Comparison of ENCODE assay signal across 1 cellular context in the genomic region with DNA sequence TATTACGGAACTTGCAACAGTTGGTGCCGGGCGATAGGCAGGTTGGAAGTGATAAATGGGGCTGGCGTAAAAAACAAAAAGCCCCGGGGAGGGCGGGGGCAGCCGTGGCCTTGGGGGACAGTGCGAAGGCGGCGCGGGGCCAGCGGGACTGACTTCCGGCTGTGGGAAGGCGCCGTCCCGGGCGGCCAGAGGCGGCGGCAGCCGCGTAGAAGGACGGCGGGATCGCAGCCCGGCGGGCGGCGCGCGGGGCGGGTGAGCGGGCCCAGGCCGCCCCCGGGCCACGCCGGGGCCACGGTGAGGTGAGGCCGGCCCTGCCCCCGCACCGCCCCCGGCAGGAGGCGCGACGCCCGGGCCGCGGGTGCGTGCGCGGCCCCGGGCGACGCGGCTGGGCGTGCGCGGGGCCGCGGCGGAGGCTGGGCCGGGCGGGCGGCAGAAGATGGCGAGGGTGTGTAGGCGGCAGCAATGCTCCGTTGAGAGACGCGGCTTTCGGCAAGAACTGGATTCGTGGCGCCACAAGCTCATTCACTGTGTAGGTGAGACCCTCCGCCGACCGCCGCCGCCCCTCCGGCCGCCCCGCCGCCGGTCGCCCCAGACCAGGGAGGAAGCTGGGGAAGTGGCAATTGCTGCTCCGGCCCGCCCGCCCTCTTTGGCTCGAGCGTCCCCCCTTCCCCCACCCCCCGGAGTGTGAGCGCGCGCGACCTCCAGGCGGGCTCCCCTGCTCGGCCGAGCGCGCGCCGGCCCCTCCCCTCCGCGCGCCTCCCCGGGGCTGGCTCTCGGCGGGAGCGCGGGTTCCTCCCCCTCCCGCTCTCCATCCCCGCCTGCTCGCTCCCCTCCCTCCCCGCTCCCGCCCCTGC.
TF ChIP-seq lines count a peak whose summit lies in the region.

A gene (plus strand): TSS at position 432 of the 854 bp plus-strand sequence. CDS start 116,760 bp downstream, outside the sequence.

TF ChIP-seq in K562, 482 proteins besides CTCF, POLR2A, EP300 and RAD21 (continued from another document and continues in another):
- TF ChIP-seq, protein P1, sequence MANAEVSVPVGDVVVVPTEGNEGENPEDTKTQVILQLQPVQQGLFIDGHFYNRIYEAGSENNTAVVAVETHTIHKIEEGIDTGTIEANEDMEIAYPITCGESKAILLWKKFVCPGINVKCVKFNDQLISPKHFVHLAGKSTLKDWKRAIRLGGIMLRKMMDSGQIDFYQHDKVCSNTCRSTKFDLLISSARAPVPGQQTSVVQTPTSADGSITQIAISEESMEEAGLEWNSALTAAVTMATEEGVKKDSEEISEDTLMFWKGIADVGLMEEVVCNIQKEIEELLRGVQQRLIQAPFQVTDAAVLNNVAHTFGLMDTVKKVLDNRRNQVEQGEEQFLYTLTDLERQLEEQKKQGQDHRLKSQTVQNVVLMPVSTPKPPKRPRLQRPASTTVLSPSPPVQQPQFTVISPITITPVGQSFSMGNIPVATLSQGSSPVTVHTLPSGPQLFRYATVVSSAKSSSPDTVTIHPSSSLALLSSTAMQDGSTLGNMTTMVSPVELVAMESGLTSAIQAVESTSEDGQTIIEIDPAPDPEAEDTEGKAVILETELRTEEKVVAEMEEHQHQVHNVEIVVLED (CRISPR knock-in tag; IDR thresholded peaks at IDR 0.05): peak; percentile 82
- TF ChIP-seq, protein P2, sequence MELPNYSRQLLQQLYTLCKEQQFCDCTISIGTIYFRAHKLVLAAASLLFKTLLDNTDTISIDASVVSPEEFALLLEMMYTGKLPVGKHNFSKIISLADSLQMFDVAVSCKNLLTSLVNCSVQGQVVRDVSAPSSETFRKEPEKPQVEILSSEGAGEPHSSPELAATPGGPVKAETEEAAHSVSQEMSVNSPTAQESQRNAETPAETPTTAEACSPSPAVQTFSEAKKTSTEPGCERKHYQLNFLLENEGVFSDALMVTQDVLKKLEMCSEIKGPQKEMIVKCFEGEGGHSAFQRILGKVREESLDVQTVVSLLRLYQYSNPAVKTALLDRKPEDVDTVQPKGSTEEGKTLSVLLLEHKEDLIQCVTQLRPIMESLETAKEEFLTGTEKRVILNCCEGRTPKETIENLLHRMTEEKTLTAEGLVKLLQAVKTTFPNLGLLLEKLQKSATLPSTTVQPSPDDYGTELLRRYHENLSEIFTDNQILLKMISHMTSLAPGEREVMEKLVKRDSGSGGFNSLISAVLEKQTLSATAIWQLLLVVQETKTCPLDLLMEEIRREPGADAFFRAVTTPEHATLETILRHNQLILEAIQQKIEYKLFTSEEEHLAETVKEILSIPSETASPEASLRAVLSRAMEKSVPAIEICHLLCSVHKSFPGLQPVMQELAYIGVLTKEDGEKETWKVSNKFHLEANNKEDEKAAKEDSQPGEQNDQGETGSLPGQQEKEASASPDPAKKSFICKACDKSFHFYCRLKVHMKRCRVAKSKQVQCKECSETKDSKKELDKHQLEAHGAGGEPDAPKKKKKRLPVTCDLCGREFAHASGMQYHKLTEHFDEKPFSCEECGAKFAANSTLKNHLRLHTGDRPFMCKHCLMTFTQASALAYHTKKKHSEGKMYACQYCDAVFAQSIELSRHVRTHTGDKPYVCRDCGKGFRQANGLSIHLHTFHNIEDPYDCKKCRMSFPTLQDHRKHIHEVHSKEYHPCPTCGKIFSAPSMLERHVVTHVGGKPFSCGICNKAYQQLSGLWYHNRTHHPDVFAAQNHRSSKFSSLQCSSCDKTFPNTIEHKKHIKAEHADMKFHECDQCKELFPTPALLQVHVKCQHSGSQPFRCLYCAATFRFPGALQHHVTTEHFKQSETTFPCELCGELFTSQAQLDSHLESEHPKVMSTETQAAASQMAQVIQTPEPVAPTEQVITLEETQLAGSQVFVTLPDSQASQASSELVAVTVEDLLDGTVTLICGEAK (IDR thresholded peaks at IDR 0.05): 0 out of 2 replicates have a peak, but pooled peaks have one; percentile 6
- TF ChIP-seq, protein P2 (CRISPR knock-in tag; IDR thresholded peaks at IDR 0.05): no peak
- TF ChIP-seq CBFB (CRISPR knock-in tag; IDR thresholded peaks at IDR 0.05) (no peak), MAFG (tag; conservative IDR thresholded peaks at IDR 0.05) (no peak), PHB (CRISPR knock-in tag; IDR thresholded peaks at IDR 0.05) (no peak), TAF9B (IDR thresholded peaks at IDR 0.05; ENCODE audit: partially characterized antibody) (peak; percentile 23), SMARCE1 (IDR thresholded peaks at IDR 0.05) (no peak), PML (IDR thresholded peaks at IDR 0.05; ENCODE audit: low read length) (0 out of 2 replicates have a peak, but pooled peaks have one; percentile 45), ZBTB7A (IDR thresholded peaks at IDR 0.05; ENCODE audit: borderline replicate concordance, control insufficient read depth, low read depth, low read length) (peak; percentile 39; the same call in 1 of the 2 replicates), PHF20 (IDR thresholded peaks at IDR 0.05; ENCODE audit: partially characterized antibody) (no peak), POLR2G (IDR thresholded peaks at IDR 0.05; ENCODE audit: low read depth, low read length) (peak; percentile 68), TAL1 (IDR thresholded peaks at IDR 0.05) (peak; percentile 66; the same call in 1 of the 2 replicates), NCOR1 (IDR thresholded peaks at IDR 0.05) (peak; percentile 73), ARID1B (IDR thresholded peaks at IDR 0.05) (peak; percentile 81; the same call in 1 of the 2 replicates), CXXC5 (CRISPR knock-in tag; IDR thresholded peaks at IDR 0.05) (peak; percentile 75), ZNF224 (CRISPR knock-in tag; IDR thresholded peaks at IDR 0.05) (no peak), TAF1 (IDR thresholded peaks at IDR 0.05; ENCODE audit: control insufficient read depth, extremely low read depth, insufficient read depth, low read length, severe bottlenecking) (peak; percentile 62), BCL6 (CRISPR knock-in tag; IDR thresholded peaks at IDR 0.05) (no peak), TBL1XR1 (IDR thresholded peaks at IDR 0.05; ENCODE audit: low read length in 2 of 2) (peak; percentile 15 to 49; a peak in 2 of 4 replicates), RCOR1 (IDR thresholded peaks at IDR 0.05; ENCODE audit: borderline replicate concordance in 1 of 2, low read depth in 2 of 2, low read length in 2 of 2) (0 out of 4 replicates have a peak, but pooled peaks of 1 of the 2 experiments have one; percentile 22), ZNF384 (IDR thresholded peaks at IDR 0.05; ENCODE audit: low read depth, low read length) (peak; percentile 29; the same call in 1 of the 2 replicates), ZNF12 (CRISPR knock-in tag; IDR thresholded peaks at IDR 0.05) (peak; percentile 67; the same call in 1 of the 2 replicates), GABPA (tag; conservative IDR thresholded peaks at IDR 0.05; ENCODE audit: low read depth) (peak; percentile 83), NR2C2 (CRISPR knock-in tag; IDR thresholded peaks at IDR 0.05) (no peak), NR2C2 (tag; IDR thresholded peaks at IDR 0.05) (peak; percentile 79), DPF2 (IDR thresholded peaks at IDR 0.05) (0 out of 2 replicates have a peak, but pooled peaks have one; percentile 17), YY1 (IDR thresholded peaks at IDR 0.05; ENCODE audit: borderline replicate concordance in 1 of 3, control insufficient read depth in 1 of 3, extremely low read depth in 1 of 3, insufficient read depth in 3 of 3, insufficient read length in 1 of 3, insufficient replicate concordance in 2 of 3, low read depth in 1 of 3, low read length in 2 of 3) (peak in 2 of 3 experiments; percentile 55 to 69), KDM2B (CRISPR knock-in tag; IDR thresholded peaks at IDR 0.05) (no peak), FOSL1 (tag; conservative IDR thresholded peaks at IDR 0.05) (peak; percentile 9), POLR2AphosphoS5 (IDR thresholded peaks at IDR 0.05; ENCODE audit: control insufficient read depth, insufficient read depth, low read depth, low read length) (0 out of 2 replicates have a peak, but pooled peaks have one; percentile 3), EZH2 (IDR thresholded peaks at IDR 0.05; ENCODE audit: borderline replicate concordance, low read depth, low read length) (no peak), ZNF766 (CRISPR knock-in tag; conservative IDR thresholded peaks at IDR 0.05) (peak; percentile 93; the same call in 1 of the 2 replicates), ZNF212 (CRISPR knock-in tag; IDR thresholded peaks at IDR 0.05) (no peak), TBP (optimal IDR thresholded peaks at IDR 0.05; ENCODE audit: low read depth, low read length) (peak; percentile 34)
- TF ChIP-seq, protein P3, sequence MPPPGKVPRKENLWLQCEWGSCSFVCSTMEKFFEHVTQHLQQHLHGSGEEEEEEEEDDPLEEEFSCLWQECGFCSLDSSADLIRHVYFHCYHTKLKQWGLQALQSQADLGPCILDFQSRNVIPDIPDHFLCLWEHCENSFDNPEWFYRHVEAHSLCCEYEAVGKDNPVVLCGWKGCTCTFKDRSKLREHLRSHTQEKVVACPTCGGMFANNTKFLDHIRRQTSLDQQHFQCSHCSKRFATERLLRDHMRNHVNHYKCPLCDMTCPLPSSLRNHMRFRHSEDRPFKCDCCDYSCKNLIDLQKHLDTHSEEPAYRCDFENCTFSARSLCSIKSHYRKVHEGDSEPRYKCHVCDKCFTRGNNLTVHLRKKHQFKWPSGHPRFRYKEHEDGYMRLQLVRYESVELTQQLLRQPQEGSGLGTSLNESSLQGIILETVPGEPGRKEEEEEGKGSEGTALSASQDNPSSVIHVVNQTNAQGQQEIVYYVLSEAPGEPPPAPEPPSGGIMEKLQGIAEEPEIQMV (tag; conservative IDR thresholded peaks at IDR 0.05; ENCODE audit: low read depth): no peak
- TF ChIP-seq, protein P4, sequence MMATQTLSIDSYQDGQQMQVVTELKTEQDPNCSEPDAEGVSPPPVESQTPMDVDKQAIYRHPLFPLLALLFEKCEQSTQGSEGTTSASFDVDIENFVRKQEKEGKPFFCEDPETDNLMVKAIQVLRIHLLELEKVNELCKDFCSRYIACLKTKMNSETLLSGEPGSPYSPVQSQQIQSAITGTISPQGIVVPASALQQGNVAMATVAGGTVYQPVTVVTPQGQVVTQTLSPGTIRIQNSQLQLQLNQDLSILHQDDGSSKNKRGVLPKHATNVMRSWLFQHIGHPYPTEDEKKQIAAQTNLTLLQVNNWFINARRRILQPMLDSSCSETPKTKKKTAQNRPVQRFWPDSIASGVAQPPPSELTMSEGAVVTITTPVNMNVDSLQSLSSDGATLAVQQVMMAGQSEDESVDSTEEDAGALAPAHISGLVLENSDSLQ (IDR thresholded peaks at IDR 0.05): peak; percentile 60; the same call in 1 of the 2 replicates
- TF ChIP-seq, protein P5, sequence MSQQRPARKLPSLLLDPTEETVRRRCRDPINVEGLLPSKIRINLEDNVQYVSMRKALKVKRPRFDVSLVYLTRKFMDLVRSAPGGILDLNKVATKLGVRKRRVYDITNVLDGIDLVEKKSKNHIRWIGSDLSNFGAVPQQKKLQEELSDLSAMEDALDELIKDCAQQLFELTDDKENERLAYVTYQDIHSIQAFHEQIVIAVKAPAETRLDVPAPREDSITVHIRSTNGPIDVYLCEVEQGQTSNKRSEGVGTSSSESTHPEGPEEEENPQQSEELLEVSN (IDR thresholded peaks at IDR 0.05; ENCODE audit: borderline replicate concordance in 1 of 2, extremely low read depth in 1 of 2, insufficient read depth in 1 of 2, insufficient read length in 1 of 2, low read depth in 1 of 2, low read length in 1 of 2, poor library complexity in 1 of 2, severe bottlenecking in 1 of 2): peak; percentile 31 to 68
- TF ChIP-seq, protein P6, sequence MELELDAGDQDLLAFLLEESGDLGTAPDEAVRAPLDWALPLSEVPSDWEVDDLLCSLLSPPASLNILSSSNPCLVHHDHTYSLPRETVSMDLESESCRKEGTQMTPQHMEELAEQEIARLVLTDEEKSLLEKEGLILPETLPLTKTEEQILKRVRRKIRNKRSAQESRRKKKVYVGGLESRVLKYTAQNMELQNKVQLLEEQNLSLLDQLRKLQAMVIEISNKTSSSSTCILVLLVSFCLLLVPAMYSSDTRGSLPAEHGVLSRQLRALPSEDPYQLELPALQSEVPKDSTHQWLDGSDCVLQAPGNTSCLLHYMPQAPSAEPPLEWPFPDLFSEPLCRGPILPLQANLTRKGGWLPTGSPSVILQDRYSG (tag; conservative IDR thresholded peaks at IDR 0.05; ENCODE audit: low read depth): no peak
- TF ChIP-seq, protein P7, sequence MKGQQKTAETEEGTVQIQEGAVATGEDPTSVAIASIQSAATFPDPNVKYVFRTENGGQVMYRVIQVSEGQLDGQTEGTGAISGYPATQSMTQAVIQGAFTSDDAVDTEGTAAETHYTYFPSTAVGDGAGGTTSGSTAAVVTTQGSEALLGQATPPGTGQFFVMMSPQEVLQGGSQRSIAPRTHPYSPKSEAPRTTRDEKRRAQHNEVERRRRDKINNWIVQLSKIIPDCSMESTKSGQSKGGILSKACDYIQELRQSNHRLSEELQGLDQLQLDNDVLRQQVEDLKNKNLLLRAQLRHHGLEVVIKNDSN (CRISPR knock-in tag; IDR thresholded peaks at IDR 0.05): no peak
- TF ChIP-seq, protein P8, sequence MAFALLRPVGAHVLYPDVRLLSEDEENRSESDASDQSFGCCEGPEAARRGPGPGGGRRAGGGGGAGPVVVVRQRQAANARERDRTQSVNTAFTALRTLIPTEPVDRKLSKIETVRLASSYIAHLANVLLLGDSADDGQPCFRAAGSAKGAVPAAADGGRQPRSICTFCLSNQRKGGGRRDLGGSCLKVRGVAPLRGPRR (CRISPR knock-in tag; IDR thresholded peaks at IDR 0.05): no peak
